12 cellular contexts compared by ENCODE assay signal in genomic region chr17:82200743-82201497, GRCh38. TPM values are rescaled to one million over a fixed set of nuclear protein-coding genes. Genes with fewer than 3 reads are reported as not detected.
DNase-seq lines count a peak whose midpoint lies in the region; ATAC-seq, FAIRE-seq and TF ChIP-seq lines count a peak whose summit lies in the region.
"Had no signal": no experiment of that assay in that cellular context is flagged by ENCODE, and none has a peak within 500 bp of the region (broad histone marks: within the 10 kb centered on the region; RNA-seq: fewer than 3 reads in every experiment).

No MANE protein-coding gene starts in this region.

- no peak for TF ChIP-seq CTCF in activated CD8-positive, alpha-beta T cell treated with anti-CD3 and anti-CD28 coated beads for 36 hours (IDR thresholded peaks at IDR 0.05)
- TF ChIP-seq CTCF in K562 (IDR thresholded peaks at IDR 0.05 in 2 of 3, conservative IDR thresholded peaks at IDR 0.05 in 1 of 3; ENCODE audit: insufficient read depth in 2 of 3, low read depth in 1 of 3, low read length in 3 of 3) = no peak
- TF ChIP-seq CTCF in right atrium auricular region (IDR thresholded peaks at IDR 0.05) = no peak

- H3K9me1 ChIP-seq in K562 (ENCODE audit: control insufficient read depth, insufficient read depth, low read length) = peaks cover 8% of the 10 kb centered on the region

- H3K9ac ChIP-seq in K562 (ENCODE audit: insufficient read depth in 1 of 2, low read depth in 2 of 2, low read length in 2 of 2) = peak overlapping the region; percentile 60 to 86

- peak; percentile 98 for FAIRE-seq in K562 (lab: Jason Lieb, UNC)

- 0 out of 4 replicates have a peak, but pooled peaks of 1 of the 2 experiments have one; percentile 4 for TF ChIP-seq RAD21 in K562 (CRISPR knock-in tag; conservative IDR thresholded peaks at IDR 0.05 in 1 of 2, IDR thresholded peaks at IDR 0.05 in 1 of 2)

- H3K36me3 ChIP-seq in K562 (ENCODE audit: control insufficient read depth, insufficient read depth, low read length) = peaks cover 40% of the 10 kb centered on the region; the same call in 2 of the 3 replicates
- H3K36me3 ChIP-seq in right atrium auricular region = no peaks in the 10 kb centered on the region

- peak overlapping the region; percentile 54 for H2AFZ ChIP-seq in K562 (ENCODE audit: low read depth, low read length)

- H3K4me1 ChIP-seq in K562 (replicated peaks in 1 of 2; ENCODE audit: control insufficient read depth in 2 of 2, insufficient read depth in 2 of 2, low read length in 2 of 2) (peaks cover 45 to 57% of the 10 kb centered on the region in 2 experiments), right atrium auricular region (peaks cover 0 to 6% of the 10 kb centered on the region in 2 donors)

- TF ChIP-seq EP300 in K562 (IDR thresholded peaks at IDR 0.05; ENCODE audit: low read length) = peak; percentile 84; the same call in 1 of the 2 replicates

- H3K4me3 ChIP-seq in K562 (no peak overlapping the region), right atrium auricular region (no peak overlapping the region)
- H3K4me3 ChIP-seq: lower lobe of right lung had no signal

- H3K27me3 Mint-ChIP-seq in activated CD8-positive, alpha-beta T cell treated with anti-CD3 and anti-CD28 coated beads for 36 hours = no peaks in the 10 kb centered on the region
- no peaks in the 10 kb centered on the region for H3K27me3 Mint-ChIP-seq in stimulated activated naive CD8-positive, alpha-beta T cell treated with anti-CD3 and anti-CD28 coated beads, Interleukin-15, Interleukin-2, amounts not matched to agents 100 ng/mL and 50 ng/mL, for 24 hours

- CTCF ChIA-PET in activated CD8-positive, alpha-beta T cell treated with anti-CD3 and anti-CD28 coated beads for 36 hours (lab: Charles Lee) = interaction anchor here (1.2 to 1.6 kb wide), 8 partner anchors 13 to 284 kb away, joined by 3 to 6 read pairs (median 4); no protein-coding TSS in a partner anchor
- CTCF ChIA-PET in K562 (lab: Yijun Ruan, JAX; ENCODE audit: low intra/inter-chr PET ratio) = no interaction called here

- TSS peak; percentile 34 for BruUV-seq in K562 (replicated peaks; lab: Mats Ljungman, UMichigan)

- peak; percentile 65 for TF ChIP-seq POLR2A in K562 (conservative IDR thresholded peaks at IDR 0.05)

- WGBS in K562 (ENCODE audit: insufficient coverage, low coverage, missing lambda C conversion rate) = 52% methylated on average over 13 of the region's 13 CpGs

- peaks cover 10% of the 10 kb centered on the region; the same call in 1 of the 3 replicates for H3K79me2 ChIP-seq in K562 (ENCODE audit: control insufficient read depth, insufficient read depth, low read length)

- H3K4me2 ChIP-seq in K562 (ENCODE audit: insufficient read depth, low read length) = peak overlapping the region; percentile 53

- H3K27me3 ChIP-seq in K562 (ENCODE audit: control insufficient read depth in 2 of 2, insufficient read depth in 2 of 2, low read length in 2 of 2) = no peaks in the 10 kb centered on the region
- no peaks in the 10 kb centered on the region for H3K27me3 ChIP-seq in right atrium auricular region

- intact Hi-C loops in activated CD8-positive, alpha-beta T cell treated with anti-CD3 and anti-CD28 coated beads for 36 hours (cut with micrococcal nuclease) = no loop called here
- intact Hi-C loops in K562 (cut with micrococcal nuclease) = no loop called here

- POLR2A ChIA-PET in activated CD8-positive, alpha-beta T cell treated with anti-CD3 and anti-CD28 coated beads for 36 hours (lab: Charles Lee) = interaction anchor here (0.8 to 1.4 kb wide), 5 partner anchors 34 to 284 kb away, joined by 3 read pairs; partner anchors contain the start of genes DCXR and SIRT7
- POLR2A ChIA-PET in K562 (lab: Yijun Ruan, JAX) = interaction anchor here (0.6 to 1.9 kb wide), 7 partner anchors 9 to 103 kb away, joined by 3 to 11 read pairs (median 4); partner anchors contain the start of genes CCDC57 and FASN

- no peaks in the 10 kb centered on the region; the same call in 1 of the 2 replicates for H3K9me3 ChIP-seq in K562 (replicated peaks; ENCODE audit: control insufficient read depth, insufficient read depth, low read depth, low read length)
- H3K9me3 ChIP-seq in right atrium auricular region = no peaks in the 10 kb centered on the region
- H3K9me3 ChIP-seq: lower lobe of right lung had no signal

- H3K4me1 Mint-ChIP-seq in activated CD8-positive, alpha-beta T cell treated with anti-CD3 and anti-CD28 coated beads for 36 hours (ENCODE audit: low read depth) = peaks cover 64% of the 10 kb centered on the region
- H3K4me1 Mint-ChIP-seq in stimulated activated naive CD8-positive, alpha-beta T cell treated with anti-CD3 and anti-CD28 coated beads, Interleukin-15, Interleukin-2, amounts not matched to agents 100 ng/mL and 50 ng/mL, for 24 hours (ENCODE audit: low read depth) = peaks cover 75% of the 10 kb centered on the region

- H3K27ac ChIP-seq in K562 (ENCODE audit: extremely low read depth, low read depth, low read length) (peak overlapping the region; percentile 80), right atrium auricular region (no peak overlapping the region)
- H3K27ac ChIP-seq: 22Rv1, lower lobe of right lung had no signal

- DNase-seq in NCI-H510A treated with DMSO at 0.1 percent for 48 hours (lab: John Stamatoyannopoulos, UW) (peak; percentile 10), NCI-H510A (lab: John Stamatoyannopoulos, UW) (no peak), K562 (ENCODE audit: extremely low read depth in 1 of 4, low spot score in 3 of 4) (peak; percentile 46 to 88 (median 62)), right atrium auricular region (ENCODE audit: low spot score) (no peak)
- peak; percentile 92 for DNase-seq in activated CD8-positive, alpha-beta T cell treated with anti-CD3 and anti-CD28 coated beads for 36 hours
- DNase-seq: foreskin fibroblast, lower lobe of right lung, NCI-H446 treated with DMSO at 0.1 percent for 48 hours had no signal

- peaks cover 29% of the 10 kb centered on the region for H3K36me3 Mint-ChIP-seq in activated CD8-positive, alpha-beta T cell treated with anti-CD3 and anti-CD28 coated beads for 36 hours (ENCODE audit: low read depth)
- H3K36me3 Mint-ChIP-seq in stimulated activated naive CD8-positive, alpha-beta T cell treated with anti-CD3 and anti-CD28 coated beads, Interleukin-15, Interleukin-2, amounts not matched to agents 100 ng/mL and 50 ng/mL, for 24 hours (ENCODE audit: low read depth) = peaks cover 35% of the 10 kb centered on the region

- ATAC-seq in activated CD8-positive, alpha-beta T cell treated with anti-CD3 and anti-CD28 coated beads for 36 hours = peak; percentile 90
- ATAC-seq in K562 = peak; percentile 92
- ATAC-seq in HG03439 (IDR thresholded peaks at IDR 0.05; ENCODE audit: unreplicated experiment) = no peak
- ATAC-seq in HG03442 (IDR thresholded peaks at IDR 0.05; ENCODE audit: unreplicated experiment) = no peak
- ATAC-seq: lower lobe of right lung had no signal

- no peaks in the 10 kb centered on the region for H3K9me3 Mint-ChIP-seq in activated CD8-positive, alpha-beta T cell treated with anti-CD3 and anti-CD28 coated beads for 36 hours
- no peaks in the 10 kb centered on the region for H3K9me3 Mint-ChIP-seq in stimulated activated naive CD8-positive, alpha-beta T cell treated with anti-CD3 and anti-CD28 coated beads, Interleukin-15, Interleukin-2, amounts not matched to agents 100 ng/mL and 50 ng/mL, for 24 hours

- in situ Hi-C loops in K562 (cut with MboI) = no loop called here

- no peaks in the 10 kb centered on the region for H4K20me1 ChIP-seq in K562 (replicated peaks; ENCODE audit: control insufficient read depth, insufficient read depth, low read length)

- peak overlapping the region; percentile 87 for H3K27ac Mint-ChIP-seq in activated CD8-positive, alpha-beta T cell treated with anti-CD3 and anti-CD28 coated beads for 36 hours
- H3K27ac Mint-ChIP-seq in stimulated activated naive CD8-positive, alpha-beta T cell treated with anti-CD3 and anti-CD28 coated beads, Interleukin-15, Interleukin-2, amounts not matched to agents 100 ng/mL and 50 ng/mL, for 24 hours = peak overlapping the region; percentile 57

- H3K4me3 Mint-ChIP-seq in activated CD8-positive, alpha-beta T cell treated with anti-CD3 and anti-CD28 coated beads for 36 hours = peak overlapping the region; percentile 55
- peak overlapping the region; percentile 23 for H3K4me3 Mint-ChIP-seq in stimulated activated naive CD8-positive, alpha-beta T cell treated with anti-CD3 and anti-CD28 coated beads, Interleukin-15, Interleukin-2, amounts not matched to agents 100 ng/mL and 50 ng/mL, for 24 hours

RNA-seq across cellular contexts. Expression of gene CCDC57, which starts 11.7 kb away (rescaled TPM):
- 10 to 100 TPM; 56.6 to 64.2 TPM for total RNA-seq in activated CD8-positive, alpha-beta T cell treated with anti-CD3 and anti-CD28 coated beads for 36 hours
- 238 and 466 TPM in 2 replicates for total RNA-seq in K562 (2011; cell fraction: chromatin; rRNA removed; ENCODE audit: low replicate concordance)
- 176 and 211 TPM in 2 replicates for total RNA-seq in K562 (2011; cell fraction: nucleolus; rRNA removed)
- total RNA-seq in K562 (2011; cell fraction: nucleoplasm; rRNA removed) = 135 and 163 TPM in 2 replicates
- total RNA-seq in K562 (2014; rRNA removed) (13.6 and 19.0 TPM in 2 replicates), K562 (2014; rRNA removed; fragmentation: Illumina TruSeq; extraction: Trizol) (10.7 TPM in 2 replicates), K562 (2015; rRNA removed; fragmentation: Illumina TruSeq; extraction: Trizol) (17.1 and 18.1 TPM in 2 replicates), K562 (2021) (33.8 and 36.0 TPM in 2 replicates), right atrium auricular region (1 to 10 TPM; 5.1 to 7.4 TPM)
- polyA plus RNA-seq in K562 (2011; rRNA removed) (26.3 and 31.1 TPM in 2 replicates), K562 (2014; fragmentation: Illumina TruSeq; extraction: Trizol) (12.9 and 19.9 TPM in 2 replicates), K562 (2014; fragmentation: Nextera tagmentation; extraction: Ambion mirVana) (1 to 10 TPM in 1 of 2 experiments, under 1 TPM in 1; 0.83 to 1.1 TPM), K562 (2014; rRNA removed) (34.8 and 36.2 TPM in 2 replicates)
- polyA plus RNA-seq in K562 (2011; cell fraction: cytosol; rRNA removed) = 15.4 and 18.8 TPM in 2 replicates
- 146 and 224 TPM in 2 replicates for polyA plus RNA-seq in K562 (2011; cell fraction: nucleus; rRNA removed)
- polyA plus RNA-seq in K562 (2012) = 20.1 and 38.4 TPM in 2 replicates
- polyA minus RNA-seq in K562 (2011; rRNA and poly(A)+ RNA removed) = 15.9 and 16.8 TPM in 2 replicates
- 12.2 and 13.1 TPM in 2 replicates for polyA minus RNA-seq in K562 (2011; cell fraction: cytosol; rRNA and poly(A)+ RNA removed)
- polyA minus RNA-seq in K562 (2011; cell fraction: nucleus; rRNA and poly(A)+ RNA removed) = 47.4 and 49.1 TPM in 2 replicates

RNA-seq across cellular contexts. Expression of gene SLC16A3, which starts 27.9 kb away (rescaled TPM):
- 100 to 1,000 TPM; 183 to 193 TPM for total RNA-seq in activated CD8-positive, alpha-beta T cell treated with anti-CD3 and anti-CD28 coated beads for 36 hours
- 2.9 and 6.6 TPM in 2 replicates for total RNA-seq in K562 (2011; cell fraction: chromatin; rRNA removed; ENCODE audit: low replicate concordance)
- 10.0 and 10.5 TPM in 2 replicates for total RNA-seq in K562 (2011; cell fraction: nucleolus; rRNA removed)
- total RNA-seq in K562 (2011; cell fraction: nucleoplasm; rRNA removed) = 4.4 and 5.7 TPM in 2 replicates
- total RNA-seq in K562 (2014; rRNA removed) (1.8 and 2.5 TPM in 2 replicates), K562 (2014; rRNA removed; fragmentation: Illumina TruSeq; extraction: Trizol) (0.11 and 0.13 TPM in 2 replicates), K562 (2015; rRNA removed; fragmentation: Illumina TruSeq; extraction: Trizol) (1.0 and 1.2 TPM in 2 replicates), K562 (2021) (2.9 and 5.4 TPM in 2 replicates), right atrium auricular region (10 to 100 TPM in 1 of 2 donors, 1 to 10 TPM in 1; 5.0 to 19.5 TPM)
- polyA plus RNA-seq in K562 (2011; rRNA removed) (3.7 and 8.3 TPM in 2 replicates), K562 (2014; fragmentation: Illumina TruSeq; extraction: Trizol) (0.58 and 0.78 TPM in 2 replicates), K562 (2014; fragmentation: Nextera tagmentation; extraction: Ambion mirVana) (not detected), K562 (2014; rRNA removed) (0.81 and 1.9 TPM in 2 replicates)
- 9.7 and 12.8 TPM in 2 replicates for polyA plus RNA-seq in K562 (2011; cell fraction: cytosol; rRNA removed)
- polyA plus RNA-seq in K562 (2011; cell fraction: nucleus; rRNA removed) = 9.1 and 10.2 TPM in 2 replicates
- 4.9 and 9.3 TPM in 2 replicates for polyA plus RNA-seq in K562 (2012)
- polyA minus RNA-seq in K562 (2011; rRNA and poly(A)+ RNA removed) = 2.9 and 3.7 TPM in 2 replicates
- polyA minus RNA-seq in K562 (2011; cell fraction: cytosol; rRNA and poly(A)+ RNA removed) = 7.0 and 15.5 TPM in 2 replicates
- 4.8 and 6.9 TPM in 2 replicates for polyA minus RNA-seq in K562 (2011; cell fraction: nucleus; rRNA and poly(A)+ RNA removed)

Comparison
In these comparisons a context has a peak if more than half of its experiments do, and no peak if none do; other contexts are left out.
1. DNase-seq: peak in NCI-H510A treated with DMSO at 0.1 percent for 48 hours (single experiment), activated CD8-positive, alpha-beta T cell treated with anti-CD3 and anti-CD28 coated beads for 36 hours (single experiment) and K562 (4 of 4); none in NCI-H510A (single experiment) and right atrium auricular region (single experiment).
2. ATAC-seq: peak in activated CD8-positive, alpha-beta T cell treated with anti-CD3 and anti-CD28 coated beads for 36 hours (single experiment) and K562 (single experiment); none in HG03439 (single experiment) and HG03442 (single experiment).
3. RNA of gene SLC16A3, which starts 27.9 kb away (total RNA-seq): 183 to 193 TPM in activated CD8-positive, alpha-beta T cell treated with anti-CD3 and anti-CD28 coated beads for 36 hours; 5.0 to 19.5 TPM in right atrium auricular region and 0.11 to 10.5 TPM in K562; every median in the first group is over 4 times any median in the second.